In the genomic region with DNA sequence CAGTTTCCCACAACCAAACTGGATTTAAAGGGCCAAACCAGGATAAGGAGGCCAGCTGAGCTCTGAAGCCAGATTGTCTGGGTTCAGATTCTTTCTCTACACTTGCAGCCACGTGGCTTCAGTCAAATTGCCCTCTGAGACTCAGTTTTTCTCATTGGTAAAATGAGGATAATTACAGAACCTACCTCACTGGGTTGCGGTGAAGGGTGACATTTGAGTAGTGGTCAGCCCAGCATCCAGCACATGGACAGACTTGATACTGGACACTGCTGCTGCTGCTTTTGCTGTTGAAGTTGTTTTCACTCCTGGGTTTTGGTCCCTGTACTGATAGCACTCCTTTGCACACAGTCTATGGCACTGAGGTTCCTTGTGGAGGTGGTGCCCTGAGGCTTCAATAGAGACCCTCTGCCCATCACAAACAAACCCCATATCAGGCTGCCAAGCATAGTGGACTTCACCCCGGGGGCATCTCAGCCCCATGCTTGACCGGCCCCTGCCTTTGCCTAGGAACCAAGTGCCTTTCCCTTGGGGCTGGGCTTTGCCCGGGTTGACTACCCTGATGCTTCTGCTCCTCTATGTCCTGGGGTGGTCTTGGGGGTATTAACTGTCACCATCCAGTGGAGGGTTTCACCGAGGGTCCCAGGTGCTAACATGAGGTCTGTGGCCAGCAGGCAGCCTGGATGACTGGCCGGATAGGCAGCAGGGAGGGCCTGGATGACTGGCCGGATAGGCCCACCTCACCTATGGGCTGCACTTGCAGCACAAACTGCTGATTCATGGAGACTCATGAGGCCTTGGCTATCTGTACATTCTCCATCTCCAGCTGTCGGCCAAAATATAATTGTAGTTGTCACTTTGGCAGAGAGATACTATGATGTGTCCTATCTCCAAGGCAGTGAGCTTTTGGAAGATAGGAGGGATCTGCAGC, we compare ENCODE assay signal across 9 cellular contexts. TPM values are rescaled to one million over a fixed set of nuclear protein-coding genes. Genes with fewer than 3 reads are reported as not detected.
DNase-seq lines count a peak whose midpoint lies in the region; ATAC-seq and TF ChIP-seq lines count a peak whose summit lies in the region.
"Had no signal": no experiment of that assay in that cellular context is flagged by ENCODE, and none has a peak within 500 bp of the region (broad histone marks: within the 10 kb centered on the region; RNA-seq: fewer than 3 reads in every experiment).

No MANE protein-coding gene starts in this region.

- no peak for ATAC-seq in Panc1

- TF ChIP-seq POLR2A in GM18951 (IDR thresholded peaks at IDR 0.05; ENCODE audit: extremely low read depth, insufficient read depth, insufficient read length): peak; percentile 29
- TF ChIP-seq POLR2A in esophagus muscularis mucosa (IDR thresholded peaks at IDR 0.05; ENCODE audit: low read depth): no peak

- H3K4me1 ChIP-seq in Panc1 (ENCODE audit: control insufficient read depth, insufficient read depth, low read length): peaks cover 29% of the 10 kb centered on the region
- peaks cover 37 to 46% (median 43%) of the 10 kb centered on the region in 4 donors for H3K4me1 ChIP-seq in esophagus muscularis mucosa
- peaks cover 49% of the 10 kb centered on the region for H3K4me1 ChIP-seq in skeletal muscle satellite cell (ENCODE audit: control insufficient read depth, insufficient read depth, low read length)

- H3K27me3 ChIP-seq in Panc1 (ENCODE audit: control insufficient read depth, insufficient read depth, low read length) (no peaks in the 10 kb centered on the region), esophagus muscularis mucosa (no peaks in the 10 kb centered on the region), skeletal muscle satellite cell (ENCODE audit: control insufficient read depth, insufficient read depth, low read length) (no peaks in the 10 kb centered on the region)

- BruUV-seq in Panc1 (replicated peaks; lab: Mats Ljungman, UMichigan): no TSS peak

- CTCF ChIA-PET in Panc1 (lab: Charles Lee): no interaction called here

- H3K4me3 ChIP-seq in Panc1 (ENCODE audit: low read depth in 2 of 2, low read length in 2 of 2): no peak overlapping the region
- no peak overlapping the region for H3K4me3 ChIP-seq in esophagus muscularis mucosa
- H3K4me3 ChIP-seq in skeletal muscle satellite cell (ENCODE audit: low read length): no peak overlapping the region

- DNase-seq in Panc1 (ENCODE audit: low read depth, low spot score) (no peak), esophagus muscularis mucosa (ENCODE audit: extremely low spot score) (no peak), NCI-H1694 treated with DMSO at 0.1 percent for 48 hours (lab: John Stamatoyannopoulos, UW) (no peak), COLO668 (lab: John Stamatoyannopoulos, UW; ENCODE audit: unreplicated experiment) (no peak), GM10266 (ENCODE audit: extremely low spot score) (no peak)
- no peak for DNase-seq in activated effector memory CD4-positive, alpha-beta T cell treated with Interleukin-2 at 50 U/mL for 16 hours
- DNase-seq: H7 had no signal

- TF ChIP-seq EP300 in esophagus muscularis mucosa (IDR thresholded peaks at IDR 0.05): no peak

- TF ChIP-seq CTCF in Panc1 (IDR thresholded peaks at IDR 0.05) (no peak), esophagus muscularis mucosa (IDR thresholded peaks at IDR 0.05) (no peak), GM10266 (IDR thresholded peaks at IDR 0.05; ENCODE audit: control insufficient read depth, insufficient read depth, low read depth, missing control alignments) (no peak)

- H3K36me3 ChIP-seq in Panc1 (ENCODE audit: control insufficient read depth, insufficient read depth, low read length): no peaks in the 10 kb centered on the region
- H3K36me3 ChIP-seq in esophagus muscularis mucosa: no peaks in the 10 kb centered on the region
- H3K36me3 ChIP-seq in skeletal muscle satellite cell (ENCODE audit: insufficient read depth, low read length): no peaks in the 10 kb centered on the region

- in situ Hi-C loops in GM18951 (cut with MboI; ENCODE audit: low sequenced_read_pairs, unreplicated experiment): no loop called here
- in situ Hi-C loops in Panc1 (cut with HindIII; ENCODE audit: low pct_unique_long_range_greater_than_20kb, low sequenced_read_pairs): no loop called here

- POLR2A ChIA-PET in Panc1 (lab: Charles Lee): no interaction called here

- peak overlapping the region; percentile 26 for H3K27ac ChIP-seq in Panc1 (ENCODE audit: low read length)
- peak overlapping the region; percentile 83 to 92 (median 86) for H3K27ac ChIP-seq in esophagus muscularis mucosa (replicated peaks in 1 of 4)

- WGBS in esophagus muscularis mucosa: 75% methylated on average over 3 of the region's 9 CpGs

- H3K9me3 ChIP-seq in Panc1 (ENCODE audit: control insufficient read depth, insufficient read depth, low read depth, low read length): no peaks in the 10 kb centered on the region
- no peaks in the 10 kb centered on the region for H3K9me3 ChIP-seq in esophagus muscularis mucosa
- no peaks in the 10 kb centered on the region for H3K9me3 ChIP-seq in skeletal muscle satellite cell (replicated peaks; ENCODE audit: low read length)

- intact Hi-C loops in Panc1 (cut with micrococcal nuclease; ENCODE audit: unreplicated experiment): no loop called here
- intact Hi-C loops in esophagus muscularis mucosa (cut with DNase I): no loop called here

- H3K4me2 ChIP-seq in skeletal muscle satellite cell (ENCODE audit: low read length): peak overlapping the region; percentile 67

- H3K9ac ChIP-seq in skeletal muscle satellite cell (ENCODE audit: low read depth, low read length): peak overlapping the region; percentile 71

RNA-seq across cellular contexts. Expression of gene CDKN2AIPNL, which starts 25.9 kb away (rescaled TPM):
- total RNA-seq in Panc1 (2021; ENCODE audit: unreplicated experiment) (43.6 TPM), esophagus muscularis mucosa (10 to 100 TPM; 17.9 to 19.9 (median 18.8) TPM)
- polyA plus RNA-seq in Panc1 (2012; ENCODE audit: insufficient read length): 36.1 TPM
- total RNA-seq in skeletal muscle satellite cell (2012; rRNA removed): 33.7 and 47.4 TPM in 2 replicates
